In the genomic region with DNA sequence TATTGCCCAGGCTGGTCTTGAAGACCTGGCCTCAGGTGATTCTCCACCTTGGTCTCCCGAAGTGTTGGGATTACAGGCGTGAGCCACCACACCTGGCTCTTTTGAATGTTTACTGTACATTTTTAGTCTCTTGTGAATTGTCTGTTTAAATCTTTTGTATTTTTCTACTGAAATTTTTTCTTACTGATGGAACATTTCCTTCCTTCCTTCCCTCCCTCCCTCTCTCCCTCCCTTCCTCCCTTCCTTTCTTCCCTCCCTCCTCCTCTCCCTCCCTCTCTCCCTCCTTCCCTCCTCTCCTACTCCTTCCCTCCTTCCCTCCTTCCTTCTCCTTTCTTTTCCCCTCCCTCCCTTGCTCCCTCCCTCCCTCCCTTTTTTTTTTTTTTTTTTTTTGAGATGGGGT, we compare ENCODE assay signal across 35 cellular contexts.
"Had no signal": no experiment of that assay in that cellular context is flagged by ENCODE, and none has a peak within 500 bp of the region (broad histone marks: within the 10 kb centered on the region; RNA-seq: fewer than 3 reads in every experiment).

No MANE protein-coding gene starts in this region.

- H3K27me3 ChIP-seq: adrenal gland, body of pancreas, dorsolateral prefrontal cortex, esophagus muscularis mucosa, gastroesophageal sphincter, heart right ventricle had no signal

- H3K27ac ChIP-seq: adrenal gland, coronary artery, esophagus muscularis mucosa, gastroesophageal sphincter, WERI-Rb-1 had no signal

- H3K9me3 ChIP-seq: adrenal gland, body of pancreas, esophagus muscularis mucosa, gastroesophageal sphincter, heart right ventricle had no signal

- H3K27me3 Mint-ChIP-seq: activated B cell treated with CpG ODN at 0.5 μM for 24 hours; activated CD8-positive, alpha-beta memory T cell treated with anti-CD3 and anti-CD28 coated beads, Interleukin-2, amount 10 ng/mL, durations not matched to agents 7 days and 5 days; activated naive CD4-positive, alpha-beta T cell treated with anti-CD3 and anti-CD28 coated beads, Interleukin-2, amount 50 U/mL, for 24 hours; activated naive CD8-positive, alpha-beta T cell treated with anti-CD3 and anti-CD28 coated beads for 36 hours; activated naive CD8-positive, alpha-beta T cell treated with anti-CD3 and anti-CD28 coated beads, Interleukin-2, amount 50 U/mL, for 24 hours; dendritic cell treated with granulocyte-macrophage colony-stimulating factor and Interleukin-4, amounts not matched to agents 40 ng/mL and 50 ng/mL, for 4 days; T-helper 17 cell had no signal

- H3K4me3 Mint-ChIP-seq: activated B cell treated with CpG ODN at 0.5 μM for 24 hours; activated CD8-positive, alpha-beta memory T cell treated with anti-CD3 and anti-CD28 coated beads, Interleukin-2, amount 10 ng/mL, durations not matched to agents 7 days and 5 days; activated CD8-positive, alpha-beta T cell treated with anti-CD3 and anti-CD28 coated beads, Interleukin-2, amount 10 ng/mL, durations not matched to agents 7 days and 5 days; activated naive CD4-positive, alpha-beta T cell treated with anti-CD3 and anti-CD28 coated beads for 36 hours; activated naive CD4-positive, alpha-beta T cell treated with anti-CD3 and anti-CD28 coated beads, Interleukin-2, amount 50 U/mL, for 24 hours; activated naive CD8-positive, alpha-beta T cell treated with anti-CD3 and anti-CD28 coated beads for 36 hours; activated naive CD8-positive, alpha-beta T cell treated with anti-CD3 and anti-CD28 coated beads, Interleukin-2, amount 50 U/mL, for 24 hours; activated T-helper 1 cell treated with anti-CD3 and anti-CD28 coated beads, Interleukin-12 subunit alpha, Interleukin-12 subunit beta, Interleukin-2, Interleukin-4 antibody, amounts not matched to agents 30 ng/mL and 10 ng/mL and 1 ng/mL, durations not matched to agents 14 hours and 24 hours and 36 hours; dendritic cell treated with granulocyte-macrophage colony-stimulating factor and Interleukin-4, amounts not matched to agents 40 ng/mL and 50 ng/mL, for 4 days; endodermal cell; T-helper 17 cell; T-helper 2 cell treated with Interferon-gamma antibody and Interleukin-4, amounts not matched to agents 5 μg/mL and 100 μg/mL, for 36 hours had no signal

- H3K4me3 ChIP-seq: adrenal gland, body of pancreas, coronary artery, dorsolateral prefrontal cortex, esophagus muscularis mucosa, gastroesophageal sphincter, heart right ventricle had no signal

- DNase-seq: activated B cell treated with CpG ODN at 0.5 μM for 24 hours; activated CD4-positive, alpha-beta T cell treated with anti-CD3 and anti-CD28 coated beads for 48 hours; activated CD4-positive, alpha-beta T cell treated with anti-CD3 and anti-CD28 coated beads, Interleukin-2, amount 50 U/mL, for 1 hour; activated CD4-positive, alpha-beta T cell treated with anti-CD3 and anti-CD28 coated beads, Interleukin-2, amount 50 U/mL, for 48 hours; activated CD8-positive, alpha-beta memory T cell treated with anti-CD3 and anti-CD28 coated beads, Interleukin-2, amount 10 ng/mL, durations not matched to agents 7 days and 5 days; activated CD8-positive, alpha-beta memory T cell treated with anti-CD3 and anti-CD28 coated beads, Interleukin-2, amount 50 U/mL, for 4 hours; activated CD8-positive, alpha-beta T cell treated with anti-CD3 and anti-CD28 coated beads, Interleukin-2, amount 10 ng/mL, durations not matched to agents 7 days and 5 days; activated effector memory CD4-positive, alpha-beta T cell treated with anti-CD3 and anti-CD28 coated beads, Interleukin-2, amount 50 U/mL, for 16 hours; activated naive CD4-positive, alpha-beta T cell treated with anti-CD3 and anti-CD28 coated beads for 36 hours; activated naive CD8-positive, alpha-beta T cell treated with anti-CD3 and anti-CD28 coated beads for 36 hours; activated naive CD8-positive, alpha-beta T cell treated with anti-CD3 and anti-CD28 coated beads, Interleukin-2, amount 50 U/mL, for 24 hours; activated T-cell treated with anti-CD3 and anti-CD28 coated beads, Interleukin-2, amount 50 U/mL, for 1 hour; activated T-cell treated with anti-CD3 and anti-CD28 coated beads, Interleukin-2, amount 50 U/mL, for 48 hours; amygdala; body of pancreas; caudate nucleus; dorsolateral prefrontal cortex; effector memory CD4-positive, alpha-beta T cell; endodermal cell; erythroblast; foreskin melanocyte; heart right ventricle; T-helper 1 cell; T-helper 17 cell; T1000; WERI-Rb-1 had no signal

- H3K9me3 Mint-ChIP-seq: activated B cell treated with CpG ODN at 0.5 μM for 24 hours; activated naive CD4-positive, alpha-beta T cell treated with anti-CD3 and anti-CD28 coated beads for 36 hours; activated naive CD4-positive, alpha-beta T cell treated with anti-CD3 and anti-CD28 coated beads, Interleukin-2, amount 50 U/mL, for 24 hours; activated naive CD8-positive, alpha-beta T cell treated with anti-CD3 and anti-CD28 coated beads for 36 hours; activated naive CD8-positive, alpha-beta T cell treated with anti-CD3 and anti-CD28 coated beads, Interleukin-2, amount 50 U/mL, for 24 hours; activated T-helper 1 cell treated with anti-CD3 and anti-CD28 coated beads, Interleukin-12 subunit alpha, Interleukin-12 subunit beta, Interleukin-2, Interleukin-4 antibody, amounts not matched to agents 30 ng/mL and 10 ng/mL and 1 ng/mL, durations not matched to agents 14 hours and 24 hours and 36 hours; activated T-helper 2 cell treated with anti-CD3 and anti-CD28 coated beads, Interferon-gamma antibody, Interleukin-2, Interleukin-4, amounts not matched to agents 10 μg/mL and 5 μg/mL and 100 μg/mL, durations not matched to agents 14 hours and 24 hours and 36 hours; dendritic cell treated with granulocyte-macrophage colony-stimulating factor and Interleukin-4, amounts not matched to agents 40 ng/mL and 50 ng/mL, for 4 days; endodermal cell; T-helper 2 cell treated with Interferon-gamma antibody and Interleukin-4, amounts not matched to agents 5 μg/mL and 100 μg/mL, for 36 hours had no signal

- H3K27ac Mint-ChIP-seq: activated B cell treated with CpG ODN at 0.5 μM for 24 hours; activated CD8-positive, alpha-beta memory T cell treated with anti-CD3 and anti-CD28 coated beads, Interleukin-2, amount 10 ng/mL, durations not matched to agents 7 days and 5 days; activated CD8-positive, alpha-beta T cell treated with anti-CD3 and anti-CD28 coated beads, Interleukin-2, amount 10 ng/mL, durations not matched to agents 7 days and 5 days; activated naive CD4-positive, alpha-beta T cell treated with anti-CD3 and anti-CD28 coated beads for 36 hours; activated naive CD4-positive, alpha-beta T cell treated with anti-CD3 and anti-CD28 coated beads, Interleukin-2, amount 50 U/mL, for 24 hours; activated naive CD8-positive, alpha-beta T cell treated with anti-CD3 and anti-CD28 coated beads for 36 hours; activated naive CD8-positive, alpha-beta T cell treated with anti-CD3 and anti-CD28 coated beads, Interleukin-2, amount 50 U/mL, for 24 hours; activated T-helper 1 cell treated with anti-CD3 and anti-CD28 coated beads, Interleukin-12 subunit alpha, Interleukin-12 subunit beta, Interleukin-2, Interleukin-4 antibody, amounts not matched to agents 30 ng/mL and 10 ng/mL and 1 ng/mL, durations not matched to agents 14 hours and 24 hours and 36 hours; activated T-helper 2 cell treated with anti-CD3 and anti-CD28 coated beads, Interferon-gamma antibody, Interleukin-2, Interleukin-4, amounts not matched to agents 10 μg/mL and 5 μg/mL and 100 μg/mL, durations not matched to agents 14 hours and 24 hours and 36 hours; dendritic cell treated with granulocyte-macrophage colony-stimulating factor and Interleukin-4, amounts not matched to agents 40 ng/mL and 50 ng/mL, for 4 days; endodermal cell; T-helper 2 cell treated with Interferon-gamma antibody and Interleukin-4, amounts not matched to agents 5 μg/mL and 100 μg/mL, for 36 hours had no signal
